ENCODE assay signal across 17 cellular contexts in the genomic region with DNA sequence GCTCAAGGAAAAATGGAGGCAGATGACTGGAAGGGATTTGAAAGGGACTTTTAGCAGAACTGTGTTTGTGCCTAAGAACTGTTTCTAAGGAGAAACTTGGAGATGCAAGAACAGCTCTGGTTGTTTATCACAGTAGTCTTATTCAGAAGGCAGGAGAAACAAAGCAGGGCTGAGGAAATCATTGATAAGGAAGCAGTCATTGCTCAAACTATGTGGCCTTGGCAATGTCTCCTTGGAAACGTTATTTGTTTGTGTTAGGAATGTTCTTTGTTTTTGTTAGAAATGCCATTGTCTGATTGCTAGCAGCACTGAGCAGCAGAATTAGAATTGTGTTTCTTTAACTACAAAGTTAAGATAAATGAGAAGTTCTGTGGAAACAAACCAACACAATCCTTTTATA.
DNase-seq lines count a peak whose midpoint lies in the region; ATAC-seq and TF ChIP-seq lines count a peak whose summit lies in the region.
"Had no signal": no experiment of that assay in that cellular context is flagged by ENCODE, and none has a peak within 500 bp of the region (broad histone marks: within the 10 kb centered on the region; RNA-seq: fewer than 3 reads in every experiment).

No MANE protein-coding gene starts in this region.

- no peak overlapping the region for H3K9ac ChIP-seq in HUES64 (ENCODE audit: low read depth, low read length)
- H3K9ac ChIP-seq in trophoblast cell (ENCODE audit: low read length), result no peak overlapping the region
- H3K9ac ChIP-seq: BLaER1 treated with 17β-estradiol and CSF1 and Interleukin-3, amounts not matched to agents 10 nM and 100 nM had no signal

- H3K23ac ChIP-seq in trophoblast cell (ENCODE audit: low read length), result no peak overlapping the region

- H4K8ac ChIP-seq in trophoblast cell (ENCODE audit: low read depth, low read length), result no peak overlapping the region

- H3K14ac ChIP-seq in trophoblast cell (ENCODE audit: low read length), result no peak overlapping the region

- DNase-seq in body of pancreas (peak in 2 of 4 donors; percentile 16 to 38), iPS DF 6.9 (ENCODE audit: low read depth, low spot score) (peak; percentile 22), trophoblast cell (peak; percentile 51 to 95), NCI-H1048 (lab: John Stamatoyannopoulos, UW) (no peak), NCI-H146 (lab: John Stamatoyannopoulos, UW) (no peak), T-helper 2 cell (no peak)
- DNase-seq: activated CD4-positive, alpha-beta T cell treated with anti-CD3 and anti-CD28 coated beads for 48 hours; cerebellar nuclear complex; lower lobe of right lung; NCI-H1694; OCI-M1; right lobe of liver had no signal

- H3K4me1 ChIP-seq in HUES64 (ENCODE audit: insufficient read depth, low read length) (no peaks in the 10 kb centered on the region), body of pancreas (peaks cover 7% of the 10 kb centered on the region), iPS DF 6.9 (ENCODE audit: control insufficient read depth, insufficient read depth, low read length) (no peaks in the 10 kb centered on the region; the same call in 1 of the 2 replicates), trophoblast cell (ENCODE audit: control insufficient read depth in 1 of 2, insufficient read depth in 2 of 2, low read length in 2 of 2) (no peaks in the 10 kb centered on the region)
- H3K4me1 ChIP-seq: BLaER1 treated with 17β-estradiol and CSF1 and Interleukin-3, amounts not matched to agents 10 nM and 100 nM; lower lobe of right lung; right lobe of liver; SJSA1; suprapubic skin had no signal

- no peak overlapping the region for H3K18ac ChIP-seq in trophoblast cell (ENCODE audit: low read length)

- H3K79me1 ChIP-seq in trophoblast cell (ENCODE audit: low read length), result peaks cover 4% of the 10 kb centered on the region

- H4K12ac ChIP-seq in trophoblast cell (ENCODE audit: low read depth, low read length), result no peak overlapping the region

- H2AK5ac ChIP-seq in trophoblast cell (ENCODE audit: low read length), result no peak overlapping the region

- WGBS in HUES64, result 56% methylated on average over 1 of the region's 1 CpG
- 0% methylated on average over 1 of the region's 1 CpG for WGBS in body of pancreas, 2 donors
- no CpG with 5 or more reads among the region's 1 CpG for WGBS in iPS DF 6.9 (ENCODE audit: insufficient coverage, insufficient read length)
- no CpG with 5 or more reads among the region's 1 CpG for WGBS in trophoblast cell (ENCODE audit: extremely low coverage, insufficient coverage, insufficient read length)

- no peak overlapping the region for H2BK5ac ChIP-seq in trophoblast cell (ENCODE audit: low read depth, low read length, poor library complexity)

- peak; percentile 97 for ATAC-seq in body of pancreas
- ATAC-seq in GM18502 (IDR thresholded peaks at IDR 0.05; ENCODE audit: poor library complexity, unreplicated experiment), result no peak

- no peak overlapping the region for H3K4ac ChIP-seq in trophoblast cell (ENCODE audit: low read depth, low read length)

- H2BK12ac ChIP-seq in trophoblast cell (ENCODE audit: low read length), result no peak overlapping the region

- H3K27ac ChIP-seq in HUES64 (ENCODE audit: low read depth, low read length) (peak overlapping the region; percentile 65; the same call in 1 of the 2 replicates), body of pancreas (peak overlapping the region in 2 of 4 donors; percentile 29 to 52), iPS DF 6.9 (ENCODE audit: low read length) (no peak overlapping the region), trophoblast cell (ENCODE audit: low read depth, low read length) (no peak overlapping the region)
- H3K27ac ChIP-seq: BLaER1 treated with 17β-estradiol and CSF1 and Interleukin-3, amounts not matched to agents 10 nM and 100 nM; lower lobe of right lung; right lobe of liver; SJSA1; suprapubic skin had no signal

- H3K79me2 ChIP-seq in trophoblast cell (ENCODE audit: control insufficient read depth, insufficient read depth, low read length, poor library complexity), result no peaks in the 10 kb centered on the region

- H2BK120ac ChIP-seq in trophoblast cell (ENCODE audit: insufficient read depth, low read length, poor library complexity), result no peak overlapping the region

- H2AFZ ChIP-seq in trophoblast cell (ENCODE audit: insufficient read depth, low read length, poor library complexity), result no peak overlapping the region

- no peak for TF ChIP-seq POLR2A in body of pancreas (IDR thresholded peaks at IDR 0.05)

- H3K9me3 ChIP-seq in HUES64 (ENCODE audit: insufficient read depth, low read depth, low read length) (0 out of 2 replicates have a peak, but pooled peaks cover under 1% of the 10 kb centered on the region), body of pancreas (no peaks in the 10 kb centered on the region), iPS DF 6.9 (ENCODE audit: control insufficient read depth, insufficient read depth, low read length) (no peaks in the 10 kb centered on the region), trophoblast cell (ENCODE audit: insufficient read depth, low read depth, low read length) (no peaks in the 10 kb centered on the region)
- H3K9me3 ChIP-seq: BLaER1 treated with 17β-estradiol and CSF1 and Interleukin-3, amounts not matched to agents 10 nM and 100 nM; lower lobe of right lung; right lobe of liver; SJSA1; suprapubic skin had no signal

- H3K4me2 ChIP-seq in trophoblast cell (ENCODE audit: low read length), result no peak overlapping the region
- H3K4me2 ChIP-seq: BLaER1 treated with 17β-estradiol and CSF1 and Interleukin-3, amounts not matched to agents 10 nM and 100 nM had no signal

- no peak for TF ChIP-seq CTCF in body of pancreas (IDR thresholded peaks at IDR 0.05)

- no peak overlapping the region for H3K4me3 ChIP-seq in HUES64 (ENCODE audit: low read length)
- no peak overlapping the region for H3K4me3 ChIP-seq in body of pancreas
- H3K4me3 ChIP-seq in iPS DF 6.9 (ENCODE audit: low read length), result no peak overlapping the region
- no peak overlapping the region for H3K4me3 ChIP-seq in trophoblast cell (ENCODE audit: low read depth, low read length)
- H3K4me3 ChIP-seq: BLaER1 treated with 17β-estradiol and CSF1 and Interleukin-3, amounts not matched to agents 10 nM and 100 nM; lower lobe of right lung; right lobe of liver; SJSA1; suprapubic skin had no signal

- H3K27me3 ChIP-seq in HUES64 (ENCODE audit: insufficient read depth, low read length) (no peaks in the 10 kb centered on the region), body of pancreas (no peaks in the 10 kb centered on the region), iPS DF 6.9 (ENCODE audit: control insufficient read depth, insufficient read depth, low read length) (no peaks in the 10 kb centered on the region), trophoblast cell (ENCODE audit: insufficient read depth, low read length) (no peaks in the 10 kb centered on the region)
- H3K27me3 ChIP-seq: BLaER1 treated with 17β-estradiol and CSF1 and Interleukin-3, amounts not matched to agents 10 nM and 100 nM; right lobe of liver; SJSA1; suprapubic skin had no signal

- intact Hi-C loops in body of pancreas (cut with DNase I), result no loop called here

- no peaks in the 10 kb centered on the region for H3K36me3 ChIP-seq in HUES64 (ENCODE audit: insufficient read depth, low read length)
- H3K36me3 ChIP-seq in body of pancreas (replicated peaks in 1 of 2; ENCODE audit: insufficient read depth in 1 of 2, low read depth in 2 of 2), result no peaks in the 10 kb centered on the region
- H3K36me3 ChIP-seq in iPS DF 6.9 (ENCODE audit: control insufficient read depth, insufficient read depth, low read length), result no peaks in the 10 kb centered on the region
- no peaks in the 10 kb centered on the region for H3K36me3 ChIP-seq in trophoblast cell (ENCODE audit: control insufficient read depth in 1 of 2, insufficient read depth in 2 of 2, low read length in 2 of 2)
- H3K36me3 ChIP-seq: BLaER1 treated with 17β-estradiol and CSF1 and Interleukin-3, amounts not matched to agents 10 nM and 100 nM; lower lobe of right lung; right lobe of liver; SJSA1; suprapubic skin had no signal

- H4K91ac ChIP-seq in trophoblast cell (ENCODE audit: low read depth, low read length), result no peak overlapping the region

Comparison
In these comparisons a context has a peak if more than half of its experiments do, and no peak if none do; other contexts are left out.
1. DNase-seq: peak in iPS DF 6.9 (single experiment) and trophoblast cell (2 of 2); none in NCI-H1048 (single experiment), NCI-H146 (single experiment) and T-helper 2 cell (0 of 5).